ENCODE assay signal across 38 cellular contexts in genomic region chr14:94547726-94548125, GRCh38. TPM values are rescaled to one million over a fixed set of nuclear protein-coding genes. Genes with fewer than 3 reads are reported as not detected.
"Had no signal": no experiment of that assay in that cellular context is flagged by ENCODE, and none has a peak within 500 bp of the region (broad histone marks: within the 10 kb centered on the region; RNA-seq: fewer than 3 reads in every experiment).

No MANE protein-coding gene starts in this region.

- H3K36me3 ChIP-seq: adrenal gland, brain microvascular endothelial cell, breast epithelium had no signal

- H3K4me3 Mint-ChIP-seq: activated B cell treated with CpG ODN at 0.5 μM for 24 hours; activated CD4-positive, alpha-beta memory T cell treated with anti-CD3 and anti-CD28 coated beads for 36 hours; activated CD4-positive, alpha-beta T cell treated with anti-CD3 and anti-CD28 coated beads, Interleukin-2, amount 10 ng/mL, durations not matched to agents 24 days and 14 days; activated CD8-positive, alpha-beta T cell treated with anti-CD3 and anti-CD28 coated beads for 36 hours; activated naive CD4-positive, alpha-beta T cell treated with anti-CD3 and anti-CD28 coated beads for 36 hours; activated naive CD8-positive, alpha-beta T cell treated with anti-CD3 and anti-CD28 coated beads for 36 hours; activated T-cell treated with anti-CD3 and anti-CD28 coated beads, Interleukin-2, amount 50 U/mL, for 4 hours; activated T-cell treated with anti-CD3 and anti-CD28 coated beads, Interleukin-2, amount 50 U/mL, for 72 hours; activated T-helper 1 cell treated with anti-CD3 and anti-CD28 coated beads, Interleukin-12 subunit alpha, Interleukin-12 subunit beta, Interleukin-2, Interleukin-4 antibody, amounts not matched to agents 30 ng/mL and 10 ng/mL and 1 ng/mL, durations not matched to agents 14 hours and 24 hours and 36 hours; activated T-helper 17 cell treated with anti-CD3 and anti-CD28 coated beads, Interleukin-2, amount 50 U/mL, for 72 hours; T-cell; T-helper 17 cell; T-helper 2 cell treated with Interferon-gamma antibody and Interleukin-4, amounts not matched to agents 5 μg/mL and 100 μg/mL, for 36 hours had no signal

- H3K4me1 Mint-ChIP-seq: activated B cell treated with CpG ODN at 0.5 μM for 24 hours; activated CD4-positive, alpha-beta T cell treated with anti-CD3 and anti-CD28 coated beads, Interleukin-2, amount 10 ng/mL, durations not matched to agents 24 days and 14 days; activated naive CD8-positive, alpha-beta T cell treated with anti-CD3 and anti-CD28 coated beads for 36 hours; activated T-helper 17 cell treated with anti-CD3 and anti-CD28 coated beads, Interleukin-2, amount 50 U/mL, for 72 hours; T-cell; T-helper 17 cell had no signal

- DNase-seq: activated B cell treated with CpG ODN at 0.5 μM for 24 hours; activated CD4-positive, alpha-beta memory T cell treated with anti-CD3 and anti-CD28 coated beads for 36 hours; activated CD4-positive, alpha-beta T cell treated with anti-CD3 and anti-CD28 coated beads for 4 hours; activated CD4-positive, alpha-beta T cell treated with anti-CD3 and anti-CD28 coated beads, Interleukin-2, amount 10 ng/mL, durations not matched to agents 24 days and 14 days; activated CD4-positive, alpha-beta T cell treated with anti-CD3 and anti-CD28 coated beads, Interleukin-2, amount 50 U/mL, for 1 hour; activated CD4-positive, alpha-beta T cell treated with anti-CD3 and anti-CD28 coated beads, Interleukin-2, amount 50 U/mL, for 4 hours; activated CD4-positive, CD25-positive, alpha-beta regulatory T cell treated with anti-CD3 and anti-CD28 coated beads, Interleukin-2, amount 50 U/mL, for 72 hours; activated CD8-positive, alpha-beta memory T cell treated with anti-CD3 and anti-CD28 coated beads, Interleukin-2, amount 50 U/mL, for 4 hours; activated CD8-positive, alpha-beta T cell treated with anti-CD3 and anti-CD28 coated beads for 36 hours; activated effector memory CD4-positive, alpha-beta T cell treated with anti-CD3 and anti-CD28 coated beads, Interleukin-2, amount 50 U/mL, for 16 hours; activated gamma-delta T cell treated with Interleukin-2 at 50 U/mL for 16 hours; activated naive CD4-positive, alpha-beta T cell; activated naive CD4-positive, alpha-beta T cell treated with anti-CD3 and anti-CD28 coated beads for 36 hours; activated naive CD4-positive, alpha-beta T cell treated with anti-CD3 and anti-CD28 coated beads, Interleukin-2, amount 50 U/mL, for 16 hours; activated naive CD8-positive, alpha-beta T cell treated with anti-CD3 and anti-CD28 coated beads for 36 hours; activated T-cell treated with anti-CD3 and anti-CD28 coated beads for 4 hours; activated T-cell treated with anti-CD3 and anti-CD28 coated beads, Interleukin-2, amount 50 U/mL, for 1 hour; activated T-cell treated with anti-CD3 and anti-CD28 coated beads, Interleukin-2, amount 50 U/mL, for 4 hours; activated T-cell treated with anti-CD3 and anti-CD28 coated beads, Interleukin-2, amount 50 U/mL, for 72 hours; adrenal gland; amniotic stem cell; aorta; body of pancreas; brain microvascular endothelial cell; central memory CD4-positive, alpha-beta T cell; T-cell; T-helper 17 cell; T-helper 9 cell had no signal

- H3K9me3 Mint-ChIP-seq: activated CD4-positive, alpha-beta T cell treated with anti-CD3 and anti-CD28 coated beads, Interleukin-2, amount 10 ng/mL, durations not matched to agents 24 days and 14 days; activated CD8-positive, alpha-beta T cell treated with anti-CD3 and anti-CD28 coated beads for 36 hours; activated naive CD8-positive, alpha-beta T cell treated with anti-CD3 and anti-CD28 coated beads for 36 hours; activated T-cell treated with anti-CD3 and anti-CD28 coated beads, Interleukin-2, amount 50 U/mL, for 4 hours; activated T-helper 1 cell treated with anti-CD3 and anti-CD28 coated beads, Interleukin-12 subunit alpha, Interleukin-12 subunit beta, Interleukin-2, Interleukin-4 antibody, amounts not matched to agents 30 ng/mL and 10 ng/mL and 1 ng/mL, durations not matched to agents 14 hours and 24 hours and 36 hours; activated T-helper 17 cell treated with anti-CD3 and anti-CD28 coated beads, Interleukin-2, amount 50 U/mL, for 72 hours; T-helper 2 cell treated with Interferon-gamma antibody and Interleukin-4, amounts not matched to agents 5 μg/mL and 100 μg/mL, for 36 hours had no signal

- H3K27ac ChIP-seq: adrenal gland, body of pancreas, brain microvascular endothelial cell, breast epithelium, VCaP had no signal

- H3K4me1 ChIP-seq: adrenal gland, breast epithelium had no signal

- H3K9me3 ChIP-seq: adrenal gland had no signal

- H3K36me3 Mint-ChIP-seq: activated CD4-positive, alpha-beta memory T cell treated with anti-CD3 and anti-CD28 coated beads for 36 hours; activated naive CD8-positive, alpha-beta T cell treated with anti-CD3 and anti-CD28 coated beads for 36 hours; T-cell had no signal

- H3K4me3 ChIP-seq: adrenal gland, body of pancreas, breast epithelium had no signal

- H3K27me3 ChIP-seq: adrenal gland, body of pancreas, brain microvascular endothelial cell, breast epithelium had no signal

- H3K27ac Mint-ChIP-seq: activated B cell treated with CpG ODN at 0.5 μM for 24 hours; activated CD4-positive, alpha-beta memory T cell treated with anti-CD3 and anti-CD28 coated beads for 36 hours; activated CD4-positive, alpha-beta T cell treated with anti-CD3 and anti-CD28 coated beads, Interleukin-2, amount 10 ng/mL, durations not matched to agents 24 days and 14 days; activated CD8-positive, alpha-beta T cell treated with anti-CD3 and anti-CD28 coated beads for 36 hours; activated naive CD4-positive, alpha-beta T cell treated with anti-CD3 and anti-CD28 coated beads for 36 hours; activated naive CD4-positive, alpha-beta T cell treated with anti-CD3 and anti-CD28 coated beads, Interleukin-2, amount 50 U/mL, for 72 hours; activated naive CD8-positive, alpha-beta T cell treated with anti-CD3 and anti-CD28 coated beads for 36 hours; activated T-cell treated with anti-CD3 and anti-CD28 coated beads, Interleukin-2, amount 50 U/mL, for 72 hours; activated T-helper 1 cell treated with anti-CD3 and anti-CD28 coated beads, Interleukin-12 subunit alpha, Interleukin-12 subunit beta, Interleukin-2, Interleukin-4 antibody, amounts not matched to agents 30 ng/mL and 10 ng/mL and 1 ng/mL, durations not matched to agents 14 hours and 24 hours and 36 hours; activated T-helper 17 cell treated with anti-CD3 and anti-CD28 coated beads, Interleukin-2, amount 50 U/mL, for 72 hours; T-cell; T-helper 17 cell; T-helper 2 cell treated with Interferon-gamma antibody and Interleukin-4, amounts not matched to agents 5 μg/mL and 100 μg/mL, for 36 hours had no signal

RNA-seq across cellular contexts. Expression of gene SERPINA4, which starts 13.5 kb away (rescaled TPM):
- total RNA-seq: activated B cell treated with CpG ODN at 0.5 μM for 24 hours; activated CD4-positive, alpha-beta memory T cell treated with anti-CD3 and anti-CD28 coated beads for 36 hours; activated CD4-positive, alpha-beta T cell treated with anti-CD3 and anti-CD28 coated beads, Interleukin-2, amount 10 ng/mL, durations not matched to agents 24 days and 14 days; activated CD8-positive, alpha-beta memory T cell treated with anti-CD3 and anti-CD28 coated beads for 36 hours; activated CD8-positive, alpha-beta T cell treated with anti-CD3 and anti-CD28 coated beads for 36 hours; activated naive CD4-positive, alpha-beta T cell treated with anti-CD3 and anti-CD28 coated beads for 36 hours; activated naive CD4-positive, alpha-beta T cell treated with anti-CD3 and anti-CD28 coated beads, Interleukin-2, amount 50 U/mL, for 72 hours; activated naive CD8-positive, alpha-beta T cell treated with anti-CD3 and anti-CD28 coated beads for 36 hours; activated T-cell treated with anti-CD3 and anti-CD28 coated beads, Interleukin-2, amount 50 U/mL, for 4 hours; activated T-cell treated with anti-CD3 and anti-CD28 coated beads, Interleukin-2, amount 50 U/mL, for 72 hours; activated T-helper 1 cell treated with anti-CD3 and anti-CD28 coated beads, Interleukin-12 subunit alpha, Interleukin-12 subunit beta, Interleukin-2, Interleukin-4 antibody, amounts not matched to agents 30 ng/mL and 10 ng/mL and 1 ng/mL, durations not matched to agents 14 hours and 24 hours and 36 hours; activated T-helper 17 cell treated with anti-CD3 and anti-CD28 coated beads, Interleukin-2, amount 50 U/mL, for 72 hours; aorta; astrocyte; breast epithelium; cardiac septum; T-helper 1 cell treated with Interleukin-12 subunit alpha and Interleukin-12 subunit beta and Interleukin-4 antibody, amounts not matched to agents 30 ng/mL and 1 ng/mL, for 36 hours; T-helper 17 cell had no signal
- polyA plus RNA-seq: adrenal gland, aorta had no signal

RNA-seq across cellular contexts. Expression of gene SERPINA5, which starts 33.5 kb away (rescaled TPM):
- total RNA-seq: activated B cell treated with CpG ODN at 0.5 μM for 24 hours; activated CD4-positive, alpha-beta memory T cell treated with anti-CD3 and anti-CD28 coated beads for 36 hours; activated CD4-positive, alpha-beta T cell treated with anti-CD3 and anti-CD28 coated beads, Interleukin-2, amount 10 ng/mL, durations not matched to agents 24 days and 14 days; activated CD8-positive, alpha-beta memory T cell treated with anti-CD3 and anti-CD28 coated beads for 36 hours; activated CD8-positive, alpha-beta T cell treated with anti-CD3 and anti-CD28 coated beads for 36 hours; activated naive CD4-positive, alpha-beta T cell treated with anti-CD3 and anti-CD28 coated beads for 36 hours; activated naive CD4-positive, alpha-beta T cell treated with anti-CD3 and anti-CD28 coated beads, Interleukin-2, amount 50 U/mL, for 72 hours; activated naive CD8-positive, alpha-beta T cell treated with anti-CD3 and anti-CD28 coated beads for 36 hours; activated T-cell treated with anti-CD3 and anti-CD28 coated beads, Interleukin-2, amount 50 U/mL, for 72 hours; activated T-helper 1 cell treated with anti-CD3 and anti-CD28 coated beads, Interleukin-12 subunit alpha, Interleukin-12 subunit beta, Interleukin-2, Interleukin-4 antibody, amounts not matched to agents 30 ng/mL and 10 ng/mL and 1 ng/mL, durations not matched to agents 14 hours and 24 hours and 36 hours; activated T-helper 17 cell treated with anti-CD3 and anti-CD28 coated beads, Interleukin-2, amount 50 U/mL, for 72 hours; T-helper 1 cell treated with Interleukin-12 subunit alpha and Interleukin-12 subunit beta and Interleukin-4 antibody, amounts not matched to agents 30 ng/mL and 1 ng/mL, for 36 hours; T-helper 17 cell had no signal

RNA-seq across cellular contexts. Expression of gene SERPINA12, which starts 38.5 kb away (rescaled TPM):
- total RNA-seq: activated B cell treated with CpG ODN at 0.5 μM for 24 hours; activated CD4-positive, alpha-beta memory T cell treated with anti-CD3 and anti-CD28 coated beads for 36 hours; activated CD4-positive, alpha-beta T cell treated with anti-CD3 and anti-CD28 coated beads, Interleukin-2, amount 10 ng/mL, durations not matched to agents 24 days and 14 days; activated CD8-positive, alpha-beta memory T cell treated with anti-CD3 and anti-CD28 coated beads for 36 hours; activated CD8-positive, alpha-beta T cell treated with anti-CD3 and anti-CD28 coated beads for 36 hours; activated naive CD4-positive, alpha-beta T cell treated with anti-CD3 and anti-CD28 coated beads for 36 hours; activated naive CD4-positive, alpha-beta T cell treated with anti-CD3 and anti-CD28 coated beads, Interleukin-2, amount 50 U/mL, for 72 hours; activated naive CD8-positive, alpha-beta T cell treated with anti-CD3 and anti-CD28 coated beads for 36 hours; activated T-cell treated with anti-CD3 and anti-CD28 coated beads, Interleukin-2, amount 50 U/mL, for 4 hours; activated T-cell treated with anti-CD3 and anti-CD28 coated beads, Interleukin-2, amount 50 U/mL, for 72 hours; activated T-helper 1 cell treated with anti-CD3 and anti-CD28 coated beads, Interleukin-12 subunit alpha, Interleukin-12 subunit beta, Interleukin-2, Interleukin-4 antibody, amounts not matched to agents 30 ng/mL and 10 ng/mL and 1 ng/mL, durations not matched to agents 14 hours and 24 hours and 36 hours; activated T-helper 17 cell treated with anti-CD3 and anti-CD28 coated beads, Interleukin-2, amount 50 U/mL, for 72 hours; adrenal gland; aorta; astrocyte; body of pancreas; breast epithelium; cardiac septum; T-cell; T-helper 1 cell treated with Interleukin-12 subunit alpha and Interleukin-12 subunit beta and Interleukin-4 antibody, amounts not matched to agents 30 ng/mL and 1 ng/mL, for 36 hours; T-helper 17 cell had no signal
- polyA plus RNA-seq: adrenal gland, aorta had no signal
